ENCODE assay signal across 32 cellular contexts in genomic region chr7:55112056-55112455, GRCh38.
DNase-seq lines count a peak whose midpoint lies in the region; ATAC-seq and TF ChIP-seq lines count a peak whose summit lies in the region.
"Had no signal": no experiment of that assay in that cellular context is flagged by ENCODE, and none has a peak within 500 bp of the region (broad histone marks: within the 10 kb centered on the region; RNA-seq: fewer than 3 reads in every experiment).

No MANE protein-coding gene starts in this region.

- H3K9me3 ChIP-seq in mammary epithelial cell (replicated peaks; ENCODE audit: insufficient read depth, low read length) (no peaks in the 10 kb centered on the region), subcutaneous abdominal adipose tissue (ENCODE audit: control insufficient read depth in 5 of 5, low read length in 5 of 5) (no peaks in the 10 kb centered on the region)
- H3K9me3 ChIP-seq: BLaER1 treated with 17β-estradiol and CSF1 and Interleukin-3, amounts not matched to agents 10 nM and 100 nM; Caco-2; colonic mucosa; esophagus muscularis mucosa; Peyer's patch had no signal

- BruUV-seq in mammary epithelial cell (replicated peaks; lab: Mats Ljungman, UMichigan) = no TSS peak

- H3K9me3 Mint-ChIP-seq in neural crest cell = no peaks in the 10 kb centered on the region
- H3K9me3 Mint-ChIP-seq: activated CD8-positive, alpha-beta T cell treated with anti-CD3 and anti-CD28 coated beads for 36 hours; activated naive CD4-positive, alpha-beta T cell treated with anti-CD3 and anti-CD28 coated beads, Interleukin-2, amount 50 U/mL, for 72 hours; activated T-helper 2 cell treated with anti-CD3 and anti-CD28 coated beads, Interferon-gamma antibody, Interleukin-2, Interleukin-4, amounts not matched to agents 10 μg/mL and 5 μg/mL and 100 μg/mL, durations not matched to agents 14 hours and 24 hours and 36 hours; endodermal cell; T-helper 1 cell treated with Interleukin-12 subunit alpha and Interleukin-12 subunit beta and Interleukin-4 antibody, amounts not matched to agents 30 μg/mL and 1 μg/mL, for 36 hours; type B pancreatic cell had no signal

- H4K20me1 ChIP-seq in mammary epithelial cell (ENCODE audit: insufficient read depth, low read length) = no peaks in the 10 kb centered on the region
- H4K20me1 ChIP-seq: BLaER1 treated with 17β-estradiol and CSF1 and Interleukin-3, amounts not matched to agents 10 nM and 100 nM had no signal

- in situ Hi-C loops in mammary epithelial cell (cut with MboI; ENCODE audit: low sequenced_read_pairs in 2 of 2) = no loop called here

- peak overlapping the region; percentile 43 for H3K27ac Mint-ChIP-seq in neural crest cell (ENCODE audit: unreplicated experiment)
- H3K27ac Mint-ChIP-seq: activated CD8-positive, alpha-beta T cell treated with anti-CD3 and anti-CD28 coated beads for 36 hours; activated naive CD4-positive, alpha-beta T cell treated with anti-CD3 and anti-CD28 coated beads, Interleukin-2, amount 50 U/mL, for 72 hours; activated T-helper 2 cell treated with anti-CD3 and anti-CD28 coated beads, Interferon-gamma antibody, Interleukin-2, Interleukin-4, amounts not matched to agents 10 μg/mL and 5 μg/mL and 100 μg/mL, durations not matched to agents 14 hours and 24 hours and 36 hours; endodermal cell; T-helper 1 cell treated with Interleukin-12 subunit alpha and Interleukin-12 subunit beta and Interleukin-4 antibody, amounts not matched to agents 30 μg/mL and 1 μg/mL, for 36 hours had no signal

- H3K9ac ChIP-seq in mammary epithelial cell (ENCODE audit: insufficient read depth, low read length) (no peak overlapping the region), subcutaneous abdominal adipose tissue (ENCODE audit: low read length in 5 of 5) (no peak overlapping the region)
- H3K9ac ChIP-seq: BLaER1 treated with 17β-estradiol and CSF1 and Interleukin-3, amounts not matched to agents 10 nM and 100 nM had no signal

- no peak overlapping the region for H3K4me3 Mint-ChIP-seq in neural crest cell
- H3K4me3 Mint-ChIP-seq: activated CD8-positive, alpha-beta T cell treated with anti-CD3 and anti-CD28 coated beads for 36 hours; endodermal cell; T-helper 1 cell treated with Interleukin-12 subunit alpha and Interleukin-12 subunit beta and Interleukin-4 antibody, amounts not matched to agents 30 μg/mL and 1 μg/mL, for 36 hours; type B pancreatic cell had no signal

- peaks cover 71% of the 10 kb centered on the region for H3K4me1 ChIP-seq in mammary epithelial cell (ENCODE audit: insufficient read depth, low read length)
- H3K4me1 ChIP-seq in subcutaneous abdominal adipose tissue (ENCODE audit: control insufficient read depth in 5 of 5, insufficient read depth in 5 of 5, low read length in 5 of 5) = peaks cover 0 to 34% (median 15%) of the 10 kb centered on the region in 5 donors
- H3K4me1 ChIP-seq: colonic mucosa, Peyer's patch had no signal

- 86% methylated on average over 10 of the region's 11 CpGs for WGBS in mammary epithelial cell (ENCODE audit: low coverage, missing lambda C conversion rate)

- ATAC-seq in HG02588 (IDR thresholded peaks at IDR 0.05; ENCODE audit: unreplicated experiment) (no peak), HG02678 (IDR thresholded peaks at IDR 0.05; ENCODE audit: unreplicated experiment) (no peak)
- ATAC-seq: activated CD4-positive, CD25-positive, alpha-beta regulatory T cell treated with anti-CD3 and anti-CD28 coated beads, Interleukin-2, amount 50 U/mL, for 24 hours; activated CD8-positive, alpha-beta T cell treated with anti-CD3 and anti-CD28 coated beads for 36 hours; activated naive CD4-positive, alpha-beta T cell treated with anti-CD3 and anti-CD28 coated beads, Interleukin-2, amount 50 U/mL, for 72 hours; left colon had no signal

- H3K27ac ChIP-seq in mammary epithelial cell (ENCODE audit: insufficient read depth, low read depth, low read length) (peak overlapping the region; percentile 91), subcutaneous abdominal adipose tissue (ENCODE audit: low read depth, low read length) (peak overlapping the region; percentile 49)
- H3K27ac ChIP-seq: BLaER1 treated with 17β-estradiol and CSF1 and Interleukin-3, amounts not matched to agents 10 nM and 100 nM; cardiac muscle cell; colonic mucosa; Peyer's patch; SK-N-MC had no signal

- H3K4me3 ChIP-seq in mammary epithelial cell (replicated peaks in 1 of 3; ENCODE audit: insufficient read depth in 1 of 3, low read depth in 2 of 3, low read length in 3 of 3) (no peak overlapping the region), subcutaneous abdominal adipose tissue (ENCODE audit: low read depth in 1 of 5, low read length in 5 of 5) (no peak overlapping the region), H7 (ENCODE audit: insufficient read depth, low read depth, low read length) (no peak overlapping the region)
- H3K4me3 ChIP-seq: BLaER1 treated with 17β-estradiol and CSF1 and Interleukin-3, amounts not matched to agents 10 nM and 100 nM; cardiac muscle cell; colonic mucosa; esophagus muscularis mucosa; Peyer's patch; SK-N-MC had no signal

- DNase-seq in M059J (ENCODE audit: low read depth) = peak; percentile 68
- no peak for DNase-seq in mammary epithelial cell
- no peak for DNase-seq in neural crest cell (ENCODE audit: low read depth, low spot score)
- DNase-seq in activated CD4-positive, alpha-beta T cell treated with anti-CD3 and anti-CD28 coated beads, Interleukin-2, amount 50 U/mL, for 4 hours = no peak
- no peak for DNase-seq in H7
- DNase-seq: activated CD8-positive, alpha-beta T cell treated with anti-CD3 and anti-CD28 coated beads for 36 hours; Caco-2; colonic mucosa; endodermal cell; left colon; NCI-H1048; NCI-H1694 treated with DMSO at 0.1 percent for 48 hours; NCI-H2171; NCI-H524 treated with DMSO at 0.1 percent for 48 hours; NK-92 treated with Interleukin-12 subunit alpha and Interleukin-12 subunit beta, amount 100 ng/mL, for 24 hours; nucleus accumbens; Peyer's patch; small intestine; stimulated activated CD4-positive, alpha-beta T cell treated with anti-CD3 and anti-CD28 coated beads, Interleukin-1b, Interleukin-23, amount 100 ng/mL, for 48 hours; stimulated activated CD8-positive, alpha-beta memory T cell treated with anti-CD3 and anti-CD28 coated beads, Interleukin-4, amount 100 ng/mL, for 48 hours had no signal

- no peak for TF ChIP-seq CTCF in mammary epithelial cell (conservative IDR thresholded peaks at IDR 0.05 in 1 of 2, IDR thresholded peaks at IDR 0.05 in 1 of 2; ENCODE audit: extremely low read depth in 1 of 2, insufficient read depth in 1 of 2, low read depth in 1 of 2, low read length in 2 of 2)
- TF ChIP-seq CTCF in neural crest cell (conservative IDR thresholded peaks at IDR 0.05) = no peak

- intact Hi-C loops in mammary epithelial cell (cut with micrococcal nuclease) = no loop called here

- peaks cover 11% of the 10 kb centered on the region for H3K4me1 Mint-ChIP-seq in neural crest cell

- H2AFZ ChIP-seq in mammary epithelial cell (ENCODE audit: low read depth, low read length) = no peak overlapping the region

- dilution Hi-C loops in mammary epithelial cell (cut with HindIII; ENCODE audit: low sequenced_read_pairs) = no loop called here

- H3K36me3 Mint-ChIP-seq in neural crest cell (ENCODE audit: low read depth) = no peaks in the 10 kb centered on the region
- H3K36me3 Mint-ChIP-seq: activated naive CD4-positive, alpha-beta T cell treated with anti-CD3 and anti-CD28 coated beads, Interleukin-2, amount 50 U/mL, for 72 hours; type B pancreatic cell had no signal

- no peaks in the 10 kb centered on the region for H3K27me3 Mint-ChIP-seq in neural crest cell (ENCODE audit: low read depth)
- H3K27me3 Mint-ChIP-seq: type B pancreatic cell had no signal

- CTCF ChIA-PET in mammary epithelial cell (lab: Charles Lee; ENCODE audit: low non-redundant PET) = no interaction called here

- H3K27me3 ChIP-seq in mammary epithelial cell (ENCODE audit: insufficient read depth, low read length) = no peaks in the 10 kb centered on the region
- H3K27me3 ChIP-seq in subcutaneous abdominal adipose tissue (ENCODE audit: control insufficient read depth in 5 of 5, insufficient read depth in 4 of 5, low read length in 5 of 5) = no peaks in the 10 kb centered on the region
- no peaks in the 10 kb centered on the region for H3K27me3 ChIP-seq in H7 (ENCODE audit: control insufficient read depth, insufficient read depth, low read length)
- H3K27me3 ChIP-seq: cardiac muscle cell, colonic mucosa, esophagus muscularis mucosa, Peyer's patch had no signal

- H3K4me2 ChIP-seq in mammary epithelial cell (ENCODE audit: insufficient read depth, low read depth, low read length) = no peak overlapping the region

- peaks cover 92% of the 10 kb centered on the region for H3K79me2 ChIP-seq in mammary epithelial cell (ENCODE audit: insufficient read depth, low read length)

- H3K36me3 ChIP-seq in mammary epithelial cell (ENCODE audit: insufficient read depth, low read length) (peaks cover 6% of the 10 kb centered on the region), subcutaneous abdominal adipose tissue (ENCODE audit: control insufficient read depth in 5 of 5, insufficient read depth in 5 of 5, low read length in 5 of 5) (no peaks in the 10 kb centered on the region), H7 (replicated peaks; ENCODE audit: control insufficient read depth, insufficient read depth, low read length) (no peaks in the 10 kb centered on the region)
- H3K36me3 ChIP-seq: BLaER1 treated with 17β-estradiol and CSF1 and Interleukin-3, amounts not matched to agents 10 nM and 100 nM; cardiac muscle cell; colonic mucosa; esophagus muscularis mucosa; Peyer's patch had no signal
